Comparison of ENCODE assay signal across 9 cellular contexts in the genomic region with DNA sequence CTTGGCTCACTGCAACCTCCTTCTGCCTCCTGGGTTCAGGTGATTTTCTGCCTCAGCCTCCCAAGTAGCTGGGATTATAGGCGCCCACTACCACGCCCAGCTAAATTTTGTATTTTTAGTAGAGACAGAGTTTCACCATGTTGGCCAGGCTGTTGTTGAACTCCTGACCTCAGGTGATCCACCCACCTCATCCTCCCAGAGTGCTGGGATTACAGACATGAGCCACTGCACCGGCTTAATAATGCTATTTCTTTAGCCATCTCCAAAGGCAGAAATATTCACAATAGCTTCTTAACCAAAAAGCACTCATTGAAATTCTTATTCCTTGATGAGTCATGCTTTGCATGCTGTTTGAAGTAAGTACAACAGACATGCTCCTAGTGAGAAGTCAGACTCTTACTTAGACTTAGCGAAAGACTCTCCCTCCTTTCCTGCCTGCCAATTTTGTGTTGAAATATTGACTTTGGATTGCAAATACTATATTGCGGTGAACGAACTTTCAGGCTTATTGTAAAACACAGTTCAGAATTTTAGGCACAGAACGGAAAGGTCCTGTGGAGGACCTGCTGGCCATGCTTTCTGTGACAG. TPM values are rescaled to one million over a fixed set of nuclear protein-coding genes. Genes with fewer than 3 reads are reported as not detected.
DNase-seq lines count a peak whose midpoint lies in the region; ATAC-seq and TF ChIP-seq lines count a peak whose summit lies in the region.
"Had no signal": no experiment of that assay in that cellular context is flagged by ENCODE, and none has a peak within 500 bp of the region (broad histone marks: within the 10 kb centered on the region; RNA-seq: fewer than 3 reads in every experiment).

No MANE protein-coding gene starts in this region.

- H3K36me3 ChIP-seq in Karpas-422 (ENCODE audit: insufficient read depth, low read length) = peaks cover 38% of the 10 kb centered on the region; the same call in 1 of the 2 replicates

- no peaks in the 10 kb centered on the region for H3K9me3 ChIP-seq in Karpas-422 (ENCODE audit: low read length)

- peak overlapping the region; percentile 46 to 53 for H3K4me3 Mint-ChIP-seq in CD14-positive monocyte

- no peak for DNase-seq in CD14-positive monocyte (ENCODE audit: low spot score)
- no peak for DNase-seq in Karpas-422
- peak; percentile 89 for DNase-seq in astrocyte of the cerebellum (ENCODE audit: low read depth)
- DNase-seq in midbrain (lab: John Stamatoyannopoulos, UW) = peak; percentile 10
- no peak for DNase-seq in NCI-H2171 (lab: John Stamatoyannopoulos, UW)
- DNase-seq in NCI-H146 (lab: John Stamatoyannopoulos, UW) = no peak
- DNase-seq in activated CD4-positive, CD25-positive, alpha-beta regulatory T cell (lab: John Stamatoyannopoulos, UW) = no peak

- peaks cover 96% of the 10 kb centered on the region for H3K79me2 ChIP-seq in Karpas-422 (ENCODE audit: low read length)

- H3K4me1 Mint-ChIP-seq in CD14-positive monocyte = peaks cover 69% of the 10 kb centered on the region

- H2AFZ ChIP-seq in Karpas-422 (ENCODE audit: low read length) = no peak overlapping the region
- H2AFZ ChIP-seq: parathyroid adenoma had no signal

- no peaks in the 10 kb centered on the region for H3K27me3 ChIP-seq in Karpas-422 (ENCODE audit: low read length)

- H4K20me1 ChIP-seq in Karpas-422 (ENCODE audit: insufficient read depth, low read depth, low read length) = peaks cover 57% of the 10 kb centered on the region

- H3K9ac ChIP-seq in Karpas-422 (ENCODE audit: low read length) = peak overlapping the region; percentile 25
- H3K9ac ChIP-seq: parathyroid adenoma had no signal

- in situ Hi-C loops in astrocyte of the cerebellum (cut with HindIII; ENCODE audit: low sequenced_read_pairs) = no loop called here

- H3K4me2 ChIP-seq in Karpas-422 (ENCODE audit: low read depth, low read length, poor library complexity, severe bottlenecking) = peak overlapping the region; percentile 94

- peaks cover 29 to 41% of the 10 kb centered on the region in 2 donors for H3K36me3 Mint-ChIP-seq in CD14-positive monocyte

- peaks cover 0 to 2% (median 0%) of the 10 kb centered on the region in 3 donors for H3K27me3 Mint-ChIP-seq in CD14-positive monocyte (ENCODE audit: low read depth in 3 of 3)

- peaks cover 77% of the 10 kb centered on the region for H3K4me1 ChIP-seq in Karpas-422 (ENCODE audit: low read length)

- peak overlapping the region; percentile 59 for H3K27ac ChIP-seq in Karpas-422 (ENCODE audit: low read length)
- H3K27ac ChIP-seq: parathyroid adenoma had no signal

- H3K9me3 Mint-ChIP-seq in CD14-positive monocyte = peaks cover 0 to 3% (median 0%) of the 10 kb centered on the region in 7 donors

- H3K4me3 ChIP-seq in Karpas-422 (ENCODE audit: low read length) (peak overlapping the region; percentile 86), astrocyte of the cerebellum (ENCODE audit: low read depth, low read length) (peak overlapping the region; percentile 2)

- peak overlapping the region; percentile 70 to 91 (median 89) for H3K27ac Mint-ChIP-seq in CD14-positive monocyte

- no peak for TF ChIP-seq CTCF in CD14-positive monocyte (IDR thresholded peaks at IDR 0.05)
- TF ChIP-seq CTCF in astrocyte of the cerebellum (IDR thresholded peaks at IDR 0.05; ENCODE audit: low read depth, low read length, missing control alignments) = no peak

- H3K9me2 ChIP-seq in Karpas-422 (replicated peaks; ENCODE audit: insufficient read depth, low read length) = no peaks in the 10 kb centered on the region

- ATAC-seq in HG03565 (IDR thresholded peaks at IDR 0.05; ENCODE audit: unreplicated experiment) = no peak

- intact Hi-C loops in CD14-positive monocyte (cut with micrococcal nuclease) = loop anchor here (5.0 to 10.0 kb wide), 3 partner anchors 33 to 139 kb away; a partner anchor contains a TSS

RNA-seq across cellular contexts. Expression of a gene that starts 4.4 kb away (rescaled TPM):
- 100 to 1,000 TPM; 464 to 557 TPM for polyA plus RNA-seq in CD14-positive monocyte
- total RNA-seq in Karpas-422 (2014; rRNA removed; shearing (Covaris generic); ENCODE audit: low replicate concordance) = 223 and 259 TPM in 2 replicates

Comparison
In these comparisons a context has a peak if more than half of its experiments do, and no peak if none do; other contexts are left out.
1. DNase-seq: peak in astrocyte of the cerebellum (single experiment) and midbrain (single experiment); none in CD14-positive monocyte (single experiment), Karpas-422 (single experiment), NCI-H2171 (single experiment), NCI-H146 (single experiment) and activated CD4-positive, CD25-positive, alpha-beta regulatory T cell (0 of 4).